In genomic region chr11:129930743-129931142, GRCh38 we compare ENCODE assay signal across 13 cellular contexts.
"Had no signal": no experiment of that assay in that cellular context is flagged by ENCODE, and none has a peak within 500 bp of the region (broad histone marks: within the 10 kb centered on the region; RNA-seq: fewer than 3 reads in every experiment).

No MANE protein-coding gene starts in this region.

- H3K27ac ChIP-seq: heart right ventricle, parathyroid adenoma, uterus had no signal

- H3K79me2 ChIP-seq: parathyroid adenoma had no signal

- ATAC-seq: heart right ventricle, left lobe of liver had no signal

- DNase-seq: activated CD4-positive, alpha-beta T cell treated with anti-CD3 and anti-CD28 coated beads for 48 hours; activated naive CD4-positive, alpha-beta T cell treated with anti-CD3 and anti-CD28 coated beads, Interleukin-2, amount 10 ng/mL, durations not matched to agents 7 days and 5 days; effector memory CD4-positive, alpha-beta T cell; heart right ventricle; mesenchymal stem cell; retina; stimulated activated CD4-positive, alpha-beta T cell treated with anti-CD3 and anti-CD28 coated beads, Interleukin-15, amount 100 ng/mL, for 24 hours; stimulated activated CD4-positive, alpha-beta T cell treated with anti-CD3 and anti-CD28 coated beads, Interleukin-4, amount 100 ng/mL, for 4 hours; uterus had no signal

- H3K4me3 ChIP-seq: heart right ventricle, uterus had no signal

- H3K9ac ChIP-seq: parathyroid adenoma had no signal

- H3K36me3 ChIP-seq: uterus had no signal

- FAIRE-seq: frontal cortex, islet of Langerhans had no signal

- H2AFZ ChIP-seq: parathyroid adenoma had no signal

- H3K4me1 ChIP-seq: parathyroid adenoma, uterus had no signal

- H3K27me3 ChIP-seq: heart right ventricle, uterus had no signal

- H3K9me3 ChIP-seq: heart right ventricle, uterus had no signal
